ENCODE assay signal across 22 cellular contexts in genomic region chr9:130214921-130215320, GRCh38. TPM values are rescaled to one million over a fixed set of nuclear protein-coding genes. Genes with fewer than 3 reads are reported as not detected.
DNase-seq lines count a peak whose midpoint lies in the region; ATAC-seq and TF ChIP-seq lines count a peak whose summit lies in the region.
"Had no signal": no experiment of that assay in that cellular context is flagged by ENCODE, and none has a peak within 500 bp of the region (broad histone marks: within the 10 kb centered on the region; RNA-seq: fewer than 3 reads in every experiment).

No MANE protein-coding gene starts in this region.

- peaks cover 18% of the 10 kb centered on the region for H3K4me1 ChIP-seq in cardiac muscle cell (ENCODE audit: low read depth)
- H3K4me1 ChIP-seq in muscle layer of colon (ENCODE audit: insufficient read depth, low read length) = peaks cover 67% of the 10 kb centered on the region
- H3K4me1 ChIP-seq in uterus = peaks cover 3 to 6% of the 10 kb centered on the region in 2 donors
- no peaks in the 10 kb centered on the region for H3K4me1 ChIP-seq in body of pancreas
- no peaks in the 10 kb centered on the region for H3K4me1 ChIP-seq in right atrium auricular region

- POLR2A ChIA-PET in activated CD4-positive, alpha-beta T cell treated with anti-CD3 and anti-CD28 coated beads for 36 hours (lab: Charles Lee) = no interaction called here

- H3K4me1 Mint-ChIP-seq in chondrocyte (ENCODE audit: low read depth) = peaks cover 27% of the 10 kb centered on the region
- no peaks in the 10 kb centered on the region for H3K4me1 Mint-ChIP-seq in activated CD4-positive, alpha-beta T cell treated with anti-CD3 and anti-CD28 coated beads for 36 hours
- H3K4me1 Mint-ChIP-seq: stimulated activated naive CD8-positive, alpha-beta T cell treated with anti-CD3 and anti-CD28 coated beads, Interleukin-15, amount 100 ng/mL, for 72 hours had no signal

- no peaks in the 10 kb centered on the region for H3K27me3 Mint-ChIP-seq in chondrocyte (ENCODE audit: low read depth)
- no peaks in the 10 kb centered on the region for H3K27me3 Mint-ChIP-seq in activated CD4-positive, alpha-beta T cell treated with anti-CD3 and anti-CD28 coated beads for 36 hours
- H3K27me3 Mint-ChIP-seq: stimulated activated naive CD8-positive, alpha-beta T cell treated with anti-CD3 and anti-CD28 coated beads, Interleukin-15, amount 100 ng/mL, for 72 hours had no signal

- TF ChIP-seq POLR2A in uterus (IDR thresholded peaks at IDR 0.05) (no peak), body of pancreas (IDR thresholded peaks at IDR 0.05) (no peak)

- H3K27ac ChIP-seq in cardiac muscle cell = peak overlapping the region; percentile 96
- peak overlapping the region; percentile 80 for H3K27ac ChIP-seq in muscle layer of colon (ENCODE audit: low read depth, low read length)
- H3K27ac ChIP-seq in uterus = peak overlapping the region; percentile 53 to 82
- no peak overlapping the region for H3K27ac ChIP-seq in body of pancreas
- no peak overlapping the region for H3K27ac ChIP-seq in right atrium auricular region
- H3K27ac ChIP-seq: coronary artery had no signal

- CTCF ChIA-PET in activated CD4-positive, alpha-beta T cell treated with anti-CD3 and anti-CD28 coated beads for 36 hours (lab: Charles Lee) = interaction anchor here (0.6 to 1.5 kb wide), 2 partner anchors 11 to 148 kb away, joined by 3 read pairs; no protein-coding TSS in a partner anchor

- no peak overlapping the region for H3K9ac ChIP-seq in muscle layer of colon (ENCODE audit: low read length)

- no peaks in the 10 kb centered on the region for H3K9me3 Mint-ChIP-seq in chondrocyte (ENCODE audit: low read depth)
- no peaks in the 10 kb centered on the region for H3K9me3 Mint-ChIP-seq in activated CD4-positive, alpha-beta T cell treated with anti-CD3 and anti-CD28 coated beads for 36 hours (ENCODE audit: low read depth)
- H3K9me3 Mint-ChIP-seq: stimulated activated naive CD8-positive, alpha-beta T cell treated with anti-CD3 and anti-CD28 coated beads, Interleukin-15, amount 100 ng/mL, for 72 hours had no signal

- no peak overlapping the region for H3K4me3 Mint-ChIP-seq in chondrocyte (ENCODE audit: unreplicated experiment)
- no peak overlapping the region for H3K4me3 Mint-ChIP-seq in activated CD4-positive, alpha-beta T cell treated with anti-CD3 and anti-CD28 coated beads for 36 hours
- H3K4me3 Mint-ChIP-seq: stimulated activated naive CD8-positive, alpha-beta T cell treated with anti-CD3 and anti-CD28 coated beads, Interleukin-15, amount 100 ng/mL, for 72 hours had no signal

- ATAC-seq in activated CD4-positive, alpha-beta T cell treated with anti-CD3 and anti-CD28 coated beads for 36 hours = no peak
- no peak for ATAC-seq in body of pancreas
- ATAC-seq: left colon, Panc1 had no signal

- intact Hi-C loops in cardiac septum (cut with DNase I) (no loop called here), uterus (cut with DNase I; ENCODE audit: low total_unique reads) (no loop called here), body of pancreas (cut with DNase I) (no loop called here)
- intact Hi-C loops in activated CD4-positive, alpha-beta T cell treated with anti-CD3 and anti-CD28 coated beads for 36 hours (cut with DNase I, micrococcal nuclease) = no loop called here

- H3K27me3 ChIP-seq in cardiac muscle cell = no peaks in the 10 kb centered on the region
- no peaks in the 10 kb centered on the region for H3K27me3 ChIP-seq in muscle layer of colon (ENCODE audit: control insufficient read depth in 1 of 2, insufficient read depth in 2 of 2, low read length in 2 of 2)
- H3K27me3 ChIP-seq in uterus = no peaks in the 10 kb centered on the region
- no peaks in the 10 kb centered on the region for H3K27me3 ChIP-seq in body of pancreas
- no peaks in the 10 kb centered on the region for H3K27me3 ChIP-seq in right atrium auricular region
- H3K27me3 ChIP-seq: ovary had no signal

- H3K36me3 ChIP-seq in cardiac muscle cell = peaks cover 5% of the 10 kb centered on the region
- peaks cover 29% of the 10 kb centered on the region for H3K36me3 ChIP-seq in muscle layer of colon (ENCODE audit: insufficient read depth, low read length)
- no peaks in the 10 kb centered on the region for H3K36me3 ChIP-seq in uterus
- H3K36me3 ChIP-seq in body of pancreas (replicated peaks in 1 of 2; ENCODE audit: insufficient read depth in 1 of 2, low read depth in 2 of 2) = peaks cover 0 to 3% of the 10 kb centered on the region in 2 donors
- no peaks in the 10 kb centered on the region for H3K36me3 ChIP-seq in right atrium auricular region
- H3K36me3 ChIP-seq: ovary had no signal

- TF ChIP-seq CTCF in cardiac muscle cell (IDR thresholded peaks at IDR 0.05; ENCODE audit: low read depth, low read length) (no peak), chondrocyte (IDR thresholded peaks at IDR 0.05) (no peak), uterus (IDR thresholded peaks at IDR 0.05) (no peak), body of pancreas (IDR thresholded peaks at IDR 0.05) (no peak), right atrium auricular region (IDR thresholded peaks at IDR 0.05) (no peak)

- H3K9me3 ChIP-seq in cardiac muscle cell (ENCODE audit: low read depth) = no peaks in the 10 kb centered on the region
- H3K9me3 ChIP-seq in muscle layer of colon (ENCODE audit: low read length) = no peaks in the 10 kb centered on the region
- H3K9me3 ChIP-seq in uterus = no peaks in the 10 kb centered on the region
- no peaks in the 10 kb centered on the region for H3K9me3 ChIP-seq in body of pancreas
- H3K9me3 ChIP-seq in right atrium auricular region = no peaks in the 10 kb centered on the region
- H3K9me3 ChIP-seq: ovary had no signal

- DNase-seq in cardiac muscle cell (ENCODE audit: low read depth in 1 of 2, low spot score in 1 of 2) (no peak), cardiac septum (ENCODE audit: low spot score) (no peak), chondrocyte (ENCODE audit: low spot score) (no peak), uterus (no peak), body of pancreas (no peak), right atrium auricular region (ENCODE audit: low spot score) (no peak)
- DNase-seq in activated CD4-positive, alpha-beta T cell treated with anti-CD3 and anti-CD28 coated beads for 36 hours = no peak
- DNase-seq: activated CD4-positive, alpha-beta T cell treated with anti-CD3 and anti-CD28 coated beads for 48 hours; activated naive CD4-positive, alpha-beta T cell; HCEC 1CT; left colon; NCI-H1092; stimulated activated CD4-positive, alpha-beta T cell treated with anti-CD3 and anti-CD28 coated beads, Interleukin-2, amount 100 ng/mL, for 24 hours; stimulated activated naive CD8-positive, alpha-beta T cell treated with anti-CD3 and anti-CD28 coated beads, Interleukin-15, amount 100 ng/mL, for 72 hours; T-helper 9 cell had no signal

- peak overlapping the region; percentile 3 for H3K27ac Mint-ChIP-seq in chondrocyte (ENCODE audit: unreplicated experiment)
- H3K27ac Mint-ChIP-seq in activated CD4-positive, alpha-beta T cell treated with anti-CD3 and anti-CD28 coated beads for 36 hours = no peak overlapping the region
- H3K27ac Mint-ChIP-seq: stimulated activated naive CD8-positive, alpha-beta T cell treated with anti-CD3 and anti-CD28 coated beads, Interleukin-15, amount 100 ng/mL, for 72 hours had no signal

- H3K4me3 ChIP-seq in cardiac muscle cell (no peak overlapping the region), muscle layer of colon (ENCODE audit: low read depth in 1 of 2, low read length in 2 of 2) (no peak overlapping the region), uterus (no peak overlapping the region), body of pancreas (no peak overlapping the region), right atrium auricular region (no peak overlapping the region)
- H3K4me3 ChIP-seq: coronary artery, K562, ovary had no signal

- peaks cover 4% of the 10 kb centered on the region for H3K36me3 Mint-ChIP-seq in chondrocyte (ENCODE audit: low read depth)
- H3K36me3 Mint-ChIP-seq in activated CD4-positive, alpha-beta T cell treated with anti-CD3 and anti-CD28 coated beads for 36 hours (ENCODE audit: low read depth) = no peaks in the 10 kb centered on the region

- 72 to 86% methylated on average over 2 to 3 of the region's 3 CpGs for WGBS in body of pancreas, 2 donors

RNA-seq across cellular contexts. Expression of gene NCS1, which starts 42.7 kb away (rescaled TPM):
- 55.6 and 55.7 TPM in 2 replicates for total RNA-seq in cardiac muscle cell
- 48.3 and 55.4 TPM in 2 replicates for polyA plus RNA-seq in cardiac muscle cell
- total RNA-seq in cardiac septum = 14.3 TPM
- total RNA-seq in chondrocyte = 50.0 to 59.5 TPM (median 56.6 TPM) in 3 replicates
- total RNA-seq in uterus = 10 to 100 TPM in 3 of 4 donors, 1 to 10 TPM in 1; 4.1 to 99.3 (median 39.0) TPM
- total RNA-seq in activated CD4-positive, alpha-beta T cell treated with anti-CD3 and anti-CD28 coated beads for 36 hours = 10 to 100 TPM; 24.8 to 25.2 TPM
- 1 to 10 TPM; 3.9 to 4.3 TPM for total RNA-seq in body of pancreas
- total RNA-seq in right atrium auricular region = 10 to 100 TPM in 1 of 2 donors, 1 to 10 TPM in 1; 4.5 to 26.1 TPM

RNA-seq across cellular contexts. Expression of gene HMCN2, which starts 50.6 kb away (rescaled TPM):
- total RNA-seq in cardiac muscle cell = 0.18 and 0.36 TPM in 2 replicates
- 0.27 and 0.45 TPM in 2 replicates for polyA plus RNA-seq in cardiac muscle cell
- total RNA-seq in cardiac septum = 5.3 TPM
- total RNA-seq in chondrocyte = 0.05 to 0.36 TPM (median 0.10 TPM) in 3 replicates
- 10 to 100 TPM in 3 of 4 donors, 1 to 10 TPM in 1; 1.8 to 46.7 (median 24.4) TPM for total RNA-seq in uterus
- under 1 TPM; 0.05 TPM for total RNA-seq in activated CD4-positive, alpha-beta T cell treated with anti-CD3 and anti-CD28 coated beads for 36 hours
- total RNA-seq in body of pancreas = 1 to 10 TPM in 1 of 2 donors, under 1 TPM in 1; 0.78 to 3.6 TPM
- total RNA-seq in right atrium auricular region = 1 to 10 TPM; 1.3 to 7.3 TPM
- total RNA-seq: K562, mononuclear cell, SK-MEL-5 had no signal

Comparison
In these comparisons a context has a peak if more than half of its experiments do, and no peak if none do; other contexts are left out.
1. H3K27ac ChIP-seq: peak in cardiac muscle cell (single experiment), muscle layer of colon (single experiment) and uterus (2 of 2); none in body of pancreas (0 of 4) and right atrium auricular region (0 of 2).